In the genomic region with DNA sequence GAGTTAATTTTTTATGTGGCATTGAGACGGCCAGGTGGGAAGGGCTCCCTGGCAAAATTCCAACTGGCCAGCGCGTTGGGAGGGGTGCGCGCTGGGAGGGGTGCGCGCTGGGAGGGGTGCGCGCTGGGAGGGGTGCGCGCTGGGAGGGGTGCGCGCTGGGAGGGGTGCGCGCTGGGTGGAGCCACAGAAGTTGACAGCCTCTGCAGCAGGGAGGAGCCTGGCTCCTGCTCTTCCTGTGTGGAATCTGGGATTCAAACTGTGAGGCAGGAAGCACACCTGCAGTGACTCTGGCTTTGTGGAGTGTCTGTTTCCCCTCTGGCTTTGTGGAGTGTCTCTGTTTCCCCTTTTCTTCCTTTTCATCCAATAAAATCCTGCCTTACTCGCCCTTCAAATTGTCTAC, we compare ENCODE assay signal across 14 cellular contexts.
DNase-seq lines count a peak whose midpoint lies in the region; ATAC-seq and TF ChIP-seq lines count a peak whose summit lies in the region.
"Had no signal": no experiment of that assay in that cellular context is flagged by ENCODE, and none has a peak within 500 bp of the region (broad histone marks: within the 10 kb centered on the region; RNA-seq: fewer than 3 reads in every experiment).

No MANE protein-coding gene starts in this region.

- H3K27me3 ChIP-seq in RWPE2 (ENCODE audit: insufficient read depth, poor library complexity, severe bottlenecking) (peaks cover 17% of the 10 kb centered on the region), iPS-20b (ENCODE audit: insufficient read depth, low read length) (no peaks in the 10 kb centered on the region), smooth muscle cell (ENCODE audit: low read depth) (no peaks in the 10 kb centered on the region), tibial artery (peaks cover 0 to 5% of the 10 kb centered on the region in 2 donors)

- H3K9ac ChIP-seq in iPS-20b (ENCODE audit: low read depth, low read length) (peak overlapping the region; percentile 17; the same call in 1 of the 2 replicates), smooth muscle cell (ENCODE audit: low read depth) (no peak overlapping the region)

- H4K20me1 ChIP-seq in smooth muscle cell (ENCODE audit: low read depth) = no peaks in the 10 kb centered on the region

- H3K4me1 ChIP-seq in RWPE2 (ENCODE audit: insufficient read depth, poor library complexity, severe bottlenecking) (no peaks in the 10 kb centered on the region), iPS-20b (ENCODE audit: insufficient read depth, low read length) (peaks cover 10% of the 10 kb centered on the region; the same call in 1 of the 2 replicates), smooth muscle cell (ENCODE audit: low read depth) (peaks cover 9% of the 10 kb centered on the region), tibial artery (no peaks in the 10 kb centered on the region)

- WGBS in smooth muscle cell (ENCODE audit: low lambda C conversion rate) = 24% methylated on average over 4 of the region's 16 CpGs

- peak overlapping the region; percentile 56 for H2AFZ ChIP-seq in smooth muscle cell (ENCODE audit: low read depth)

- H3K36me3 ChIP-seq in RWPE2 (ENCODE audit: low read depth) (no peaks in the 10 kb centered on the region), iPS-20b (ENCODE audit: insufficient read depth, low read depth, low read length) (no peaks in the 10 kb centered on the region), smooth muscle cell (ENCODE audit: low read depth) (no peaks in the 10 kb centered on the region), tibial artery (no peaks in the 10 kb centered on the region)
- H3K36me3 ChIP-seq: heart right ventricle, neutrophil had no signal

- no peaks in the 10 kb centered on the region for H3K79me2 ChIP-seq in smooth muscle cell (ENCODE audit: low read depth)

- ATAC-seq in RWPE2 (ENCODE audit: low read depth) (peak; percentile 66; the same call in 2 of the 3 replicates), GM18519 (IDR thresholded peaks at IDR 0.05; ENCODE audit: low FRiP score, unreplicated experiment) (no peak)
- ATAC-seq: heart right ventricle had no signal

- intact Hi-C loops in posterior vena cava (cut with DNase I) = no loop called here
- intact Hi-C loops in tibial artery (cut with DNase I; ENCODE audit: low total_unique reads) = no loop called here

- no peaks in the 10 kb centered on the region for H3K9me3 ChIP-seq in RWPE2 (ENCODE audit: severe bottlenecking)
- H3K9me3 ChIP-seq in iPS-20b (ENCODE audit: insufficient read depth, low read depth, low read length) = no peaks in the 10 kb centered on the region
- no peaks in the 10 kb centered on the region for H3K9me3 ChIP-seq in smooth muscle cell (replicated peaks; ENCODE audit: low read depth)
- H3K9me3 ChIP-seq in tibial artery = no peaks in the 10 kb centered on the region
- H3K9me3 ChIP-seq: heart right ventricle, neutrophil had no signal

- no peak for TF ChIP-seq CTCF in RWPE2 (IDR thresholded peaks at IDR 0.05; ENCODE audit: poor library complexity, severe bottlenecking)
- TF ChIP-seq CTCF in smooth muscle cell (IDR thresholded peaks at IDR 0.05; ENCODE audit: borderline replicate concordance, insufficient read depth, poor library complexity, severe bottlenecking) = no peak
- TF ChIP-seq CTCF in tibial artery (IDR thresholded peaks at IDR 0.05) = no peak

- no peaks in the 10 kb centered on the region for H3F3A ChIP-seq in smooth muscle cell (ENCODE audit: low read depth)

- H3K4me3 ChIP-seq in RWPE2 (ENCODE audit: severe bottlenecking) = no peak overlapping the region
- peak overlapping the region; percentile 23; the same call in 1 of the 2 replicates for H3K4me3 ChIP-seq in iPS-20b (ENCODE audit: low read length)
- H3K4me3 ChIP-seq in smooth muscle cell = peak overlapping the region; percentile 27
- no peak overlapping the region for H3K4me3 ChIP-seq in tibial artery
- H3K4me3 ChIP-seq: heart right ventricle had no signal

- H3K27ac ChIP-seq in RWPE2 (ENCODE audit: poor library complexity, severe bottlenecking) (no peak overlapping the region), iPS-20b (ENCODE audit: low read length) (peak overlapping the region; percentile 22), smooth muscle cell (ENCODE audit: low read depth) (no peak overlapping the region), tibial artery (no peak overlapping the region)
- H3K27ac ChIP-seq: heart right ventricle, neutrophil had no signal

- DNase-seq in NCI-H1092 treated with DMSO at 0.1 percent for 48 hours (lab: John Stamatoyannopoulos, UW) (peak; percentile 73), RWPE2 (ENCODE audit: low spot score) (no peak), smooth muscle cell (lab: John Stamatoyannopoulos, UW; ENCODE audit: unreplicated experiment) (no peak), NCI-H82 (lab: John Stamatoyannopoulos, UW) (no peak), posterior vena cava (ENCODE audit: low spot score) (no peak), tibial artery (no peak)
- DNase-seq: activated CD4-positive, alpha-beta memory T cell treated with anti-CD3 and anti-CD28 coated beads for 36 hours; activated naive CD4-positive, alpha-beta T cell treated with anti-CD3 and anti-CD28 coated beads, Interleukin-2, amount 50 U/mL, for 16 hours; heart right ventricle; NCI-H2227 treated with DMSO at 0.1 percent for 48 hours; stimulated activated CD4-positive, alpha-beta T cell treated with anti-CD3 and anti-CD28 coated beads, Interleukin-2, amount 100 ng/mL, for 48 hours had no signal

- H3K4me2 ChIP-seq in smooth muscle cell = peak overlapping the region; percentile 77

Comparison
In these comparisons a context has a peak if more than half of its experiments do, and no peak if none do; other contexts are left out.
1. H3K4me3 ChIP-seq: peak in iPS-20b (single experiment) and smooth muscle cell (single experiment); none in RWPE2 (single experiment) and tibial artery (0 of 2).